In genomic region chrX:40863260-40863659, GRCh38 we compare ENCODE assay signal across 4 cellular contexts.
A peak's percentile ranks its signal among the peaks of the same experiment; 100 is the strongest.
DNase-seq lines count a peak whose midpoint lies in the region; ATAC-seq, FAIRE-seq and TF ChIP-seq lines count a peak whose summit lies in the region.
"Not testable (repeated sequence)": the region's sequence is repeated elsewhere in the genome, so short reads cannot be mapped to it uniquely, and the experiment has no call there.

No MANE protein-coding gene starts in this region.

- CTCF ChIA-PET in HEK293 (lab: Yijun Ruan, JAX): interaction anchor here (0.6 kb wide), 1 partner anchor 289 kb away, joined by 5 read pairs; no protein-coding TSS in a partner anchor
- CTCF ChIA-PET in K562 (lab: Yijun Ruan, JAX; ENCODE audit: low intra/inter-chr PET ratio); HepG2 (lab: Yijun Ruan, JAX; ENCODE audit: low intra/inter-chr PET ratio, low total read pairs): not testable (repeated sequence)

- not testable (repeated sequence) for H3K36me3 Mint-ChIP-seq in stimulated activated naive B cell treated with anti-CD40 and anti-IgM and Interleukin-4, amounts not matched to agents 10 μg/mL and 1 μg/mL and 100 μg/mL, for 72 hours

- not testable (repeated sequence) for H2AFZ ChIP-seq in K562 (ENCODE audit: low read depth, low read length); HepG2 (ENCODE audit: low read length)

- not testable (repeated sequence) for ATAC-seq in K562; HepG2; stimulated activated naive B cell treated with anti-CD40 and anti-IgM and Interleukin-4, amounts not matched to agents 10 μg/mL and 1 μg/mL and 100 μg/mL, for 72 hours (replicated peaks)

- not testable (repeated sequence) for H3K4me2 ChIP-seq in K562 (ENCODE audit: insufficient read depth, low read length); HepG2 (ENCODE audit: low read depth, low read length)

- not testable (repeated sequence) for BruUV-seq in K562 (replicated peaks; lab: Mats Ljungman, UMichigan); HepG2 (replicated peaks; lab: Mats Ljungman, UMichigan)

- H4K20me1 ChIP-seq in K562 (replicated peaks; ENCODE audit: control insufficient read depth, insufficient read depth, low read length); HepG2 (ENCODE audit: insufficient read depth, low read length): not testable (repeated sequence)

- H3K4me3 ChIP-seq in HEK293 (ENCODE audit: low read depth, low read length); K562; HepG2 (replicated peaks in 1 of 3; ENCODE audit: insufficient read depth in 1 of 3, low read depth in 2 of 3, low read length in 3 of 3): not testable (repeated sequence)

- not testable (repeated sequence) for H3K9me1 ChIP-seq in K562 (ENCODE audit: control insufficient read depth, insufficient read depth, low read length)

- in situ Hi-C loops in K562 (cut with MboI); HepG2 (cut with HindIII; ENCODE audit: extremely low pct_ligation_motif_present, low pct_unique_long_range_greater_than_20kb): not testable (repeated sequence)

- not testable (repeated sequence) for TF ChIP-seq RAD21 in K562 (CRISPR knock-in tag; conservative IDR thresholded peaks at IDR 0.05 in 1 of 2, IDR thresholded peaks at IDR 0.05 in 1 of 2); HepG2 (CRISPR knock-in tag; IDR thresholded peaks at IDR 0.05)

- H3K27me3 Mint-ChIP-seq in stimulated activated naive B cell treated with anti-CD40 and anti-IgM and Interleukin-4, amounts not matched to agents 10 μg/mL and 1 μg/mL and 100 μg/mL, for 72 hours: peaks cover 0 to 14% of the 10 kb centered on the region in 2 donors

- not testable (repeated sequence) for H3K9ac ChIP-seq in K562 (ENCODE audit: insufficient read depth in 1 of 2, low read depth in 2 of 2, low read length in 2 of 2); HepG2 (ENCODE audit: insufficient read depth, low read depth, low read length)

- not testable (repeated sequence) for TF ChIP-seq POLR2A in K562 (conservative IDR thresholded peaks at IDR 0.05); HepG2 (IDR thresholded peaks at IDR 0.05; ENCODE audit: insufficient read depth in 1 of 2, low read depth in 2 of 2, low read length in 2 of 2)

- TF ChIP-seq CTCF in HEK293 (tag by site-specific recombination; IDR thresholded peaks at IDR 0.05); K562 (IDR thresholded peaks at IDR 0.05 in 2 of 3, conservative IDR thresholded peaks at IDR 0.05 in 1 of 3; ENCODE audit: insufficient read depth in 2 of 3, low read depth in 1 of 3, low read length in 3 of 3); HepG2 (CRISPR knock-in tag; IDR thresholded peaks at IDR 0.05): not testable (repeated sequence)

- POLR2A ChIA-PET in HEK293 (lab: Yijun Ruan, JAX); K562 (lab: Yijun Ruan, JAX); HepG2 (lab: Yijun Ruan, JAX): not testable (repeated sequence)

- not testable (repeated sequence) for H3K79me2 ChIP-seq in K562 (ENCODE audit: control insufficient read depth, insufficient read depth, low read length); HepG2 (ENCODE audit: insufficient read depth, low read length)

- not testable (repeated sequence) for H3K27ac ChIP-seq in HEK293 (ENCODE audit: extremely low read depth, low read depth, low read length); K562 (ENCODE audit: extremely low read depth, low read depth, low read length); HepG2 (ENCODE audit: extremely low read length, insufficient read depth, low read length)

- TF ChIP-seq EP300 in K562 (IDR thresholded peaks at IDR 0.05; ENCODE audit: low read length); HepG2 (IDR thresholded peaks at IDR 0.05; ENCODE audit: low read depth in 2 of 2, low read length in 2 of 2); HepG2 (CRISPR knock-in tag; IDR thresholded peaks at IDR 0.05; ENCODE audit: borderline replicate concordance): not testable (repeated sequence)

- not testable (repeated sequence) for H3K9me3 ChIP-seq in HEK293 (ENCODE audit: control insufficient read depth, insufficient read depth, low read depth, low read length); K562 (replicated peaks; ENCODE audit: control insufficient read depth, insufficient read depth, low read depth, low read length); HepG2 (ENCODE audit: low read length)

- peaks cover 18 to 32% of the 10 kb centered on the region in 2 donors for H3K4me1 Mint-ChIP-seq in stimulated activated naive B cell treated with anti-CD40 and anti-IgM and Interleukin-4, amounts not matched to agents 10 μg/mL and 1 μg/mL and 100 μg/mL, for 72 hours

- WGBS in K562 (ENCODE audit: insufficient coverage, low coverage, missing lambda C conversion rate): 0% methylated on average over 1 of the region's 4 CpGs
- WGBS in HepG2 (ENCODE audit: low lambda C conversion rate): 0% methylated on average over 2 of the region's 4 CpGs

- FAIRE-seq in K562 (lab: Jason Lieb, UNC); HepG2 (lab: Jason Lieb, UNC): not testable (repeated sequence)

- peak overlapping the region; percentile 52 for H3K27ac Mint-ChIP-seq in stimulated activated naive B cell treated with anti-CD40 and anti-IgM and Interleukin-4, amounts not matched to agents 10 μg/mL and 1 μg/mL and 100 μg/mL, for 72 hours

- H3K4me1 ChIP-seq in HEK293 (ENCODE audit: control insufficient read depth, insufficient read depth, low read length); K562 (replicated peaks in 1 of 2; ENCODE audit: control insufficient read depth in 2 of 2, insufficient read depth in 2 of 2, low read length in 2 of 2): not testable (repeated sequence)
- peaks cover 25% of the 10 kb centered on the region for H3K4me1 ChIP-seq in HepG2 (ENCODE audit: insufficient read depth, low read length)

- intact Hi-C loops in K562 (cut with micrococcal nuclease); HepG2 (cut with micrococcal nuclease; ENCODE audit: unreplicated experiment): not testable (repeated sequence)

- not testable (repeated sequence) for H3K4me3 Mint-ChIP-seq in stimulated activated naive B cell treated with anti-CD40 and anti-IgM and Interleukin-4, amounts not matched to agents 10 μg/mL and 1 μg/mL and 100 μg/mL, for 72 hours

- DNase-seq in K562 (ENCODE audit: extremely low read depth in 1 of 4, low spot score in 3 of 4); HepG2 (ENCODE audit: low spot score); stimulated activated naive B cell treated with anti-CD40 and anti-IgM and Interleukin-4, amounts not matched to agents 10 μg/mL and 1 μg/mL and 100 μg/mL, for 72 hours: not testable (repeated sequence)

- H3K36me3 ChIP-seq in HEK293 (ENCODE audit: control insufficient read depth in 2 of 2, insufficient read depth in 1 of 2, low read length in 2 of 2); K562 (ENCODE audit: control insufficient read depth, insufficient read depth, low read length); HepG2 (replicated peaks in 1 of 2; ENCODE audit: control insufficient read depth in 1 of 2, insufficient read depth in 2 of 2, low read length in 2 of 2): not testable (repeated sequence)

- not testable (repeated sequence) for H3K9me3 Mint-ChIP-seq in stimulated activated naive B cell treated with anti-CD40 and anti-IgM and Interleukin-4, amounts not matched to agents 10 μg/mL and 1 μg/mL and 100 μg/mL, for 72 hours

- not testable (repeated sequence) for H3K27me3 ChIP-seq in K562 (ENCODE audit: control insufficient read depth in 2 of 2, insufficient read depth in 2 of 2, low read length in 2 of 2); HepG2 (ENCODE audit: control insufficient read depth in 1 of 2, insufficient read depth in 2 of 2, low read length in 2 of 2)

TF ChIP-seq in HEK293, 187 proteins besides CTCF, POLR2A, EP300 and RAD21:
- peak; percentile 76 for TF ChIP-seq WT1 (tag by site-specific recombination; IDR thresholded peaks at IDR 0.05)
TF ChIP-seq in HEK293: peak in this region for 1; not testable (repeated sequence) for 186.

TF ChIP-seq in K562, 482 proteins besides CTCF, POLR2A, EP300 and RAD21:
- TF ChIP-seq CBFA2T3 (IDR thresholded peaks at IDR 0.05) (peak; percentile 38), CBFA2T2 (conservative IDR thresholded peaks at IDR 0.05) (0 out of 2 replicates have a peak, but pooled peaks have one; percentile 13)

TF ChIP-seq in HepG2, 621 proteins besides CTCF, POLR2A, EP300 and RAD21 (continues in another document):
- TF ChIP-seq ARID5B (CRISPR knock-in tag; IDR thresholded peaks at IDR 0.05): peak; percentile 61
